12 cellular contexts compared by ENCODE assay signal in the genomic region with DNA sequence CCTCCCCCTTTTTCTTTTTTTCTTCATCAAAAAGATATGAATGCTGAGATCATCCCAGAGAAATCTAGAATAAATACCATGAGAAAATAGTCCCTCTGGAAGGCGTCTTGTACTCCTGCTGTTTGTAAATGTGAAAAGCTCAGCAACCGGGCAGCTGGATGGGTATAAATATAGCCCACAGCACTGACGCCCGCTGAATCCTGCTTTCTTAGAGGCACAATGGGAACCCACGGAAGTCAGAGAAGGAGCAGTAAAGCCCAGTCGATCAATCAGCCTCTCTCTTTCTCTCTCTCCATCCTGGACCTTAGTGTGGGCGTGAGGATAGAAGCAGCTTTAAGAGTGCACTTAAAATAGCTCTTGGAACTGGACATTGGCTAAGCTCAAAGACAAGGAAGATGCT.
DNase-seq lines count a peak whose midpoint lies in the region; ATAC-seq and TF ChIP-seq lines count a peak whose summit lies in the region.
"Had no signal": no experiment of that assay in that cellular context is flagged by ENCODE, and none has a peak within 500 bp of the region (broad histone marks: within the 10 kb centered on the region; RNA-seq: fewer than 3 reads in every experiment).

No MANE protein-coding gene starts in this region.

- no peak overlapping the region for H3K14ac ChIP-seq in neuronal stem cell (ENCODE audit: low read length)

- H4K8ac ChIP-seq in neuronal stem cell (ENCODE audit: low read depth, low read length) = no peak overlapping the region

- ATAC-seq in GM21515 (IDR thresholded peaks at IDR 0.05; ENCODE audit: unreplicated experiment) = no peak
- no peak for ATAC-seq in GM18867 (IDR thresholded peaks at IDR 0.05; ENCODE audit: unreplicated experiment)
- no peak for ATAC-seq in HG03108 (IDR thresholded peaks at IDR 0.05; ENCODE audit: unreplicated experiment)
- ATAC-seq: naive thymus-derived CD4-positive, alpha-beta T cell had no signal

- in situ Hi-C loops in transverse colon (cut with MboI; ENCODE audit: low pct_ligation_motif_present in 1 of 4, low pct_unique_long_range_greater_than_20kb in 1 of 4, low sequenced_read_pairs in 3 of 4) = no loop called here

- H2BK12ac ChIP-seq in neuronal stem cell (ENCODE audit: low read length) = no peak overlapping the region

- no peak for TF ChIP-seq CTCF in cardiac muscle cell (IDR thresholded peaks at IDR 0.05; ENCODE audit: low read depth, low read length)
- no peak for TF ChIP-seq CTCF in transverse colon (IDR thresholded peaks at IDR 0.05)
- TF ChIP-seq CTCF in lower leg skin (IDR thresholded peaks at IDR 0.05) = no peak

- no peaks in the 10 kb centered on the region for H3K36me3 ChIP-seq in cardiac muscle cell
- H3K36me3 ChIP-seq in neuronal stem cell (replicated peaks in 1 of 2; ENCODE audit: control insufficient read depth in 2 of 2, insufficient read depth in 2 of 2, low read length in 2 of 2) = no peaks in the 10 kb centered on the region
- H3K36me3 ChIP-seq in transverse colon = no peaks in the 10 kb centered on the region

- H3K23ac ChIP-seq in neuronal stem cell (ENCODE audit: low read depth, low read length, poor library complexity) = no peak overlapping the region

- no CpG with 5 or more reads among the region's 7 CpGs for WGBS in neuronal stem cell (ENCODE audit: extremely low coverage in 2 of 2, insufficient read length in 2 of 2, insufficient replicate concordance in 1 of 2), 2 donors
- WGBS in transverse colon (ENCODE audit: low coverage in 1 of 2), 2 donors = 61 to 83% methylated on average over 4 to 7 of the region's 7 CpGs
- 69 to 73% methylated on average over 7 of the region's 7 CpGs for WGBS in lower leg skin, 2 donors

- H2BK5ac ChIP-seq in neuronal stem cell (ENCODE audit: low read length) = no peak overlapping the region

- H3K27me3 ChIP-seq in cardiac muscle cell (no peaks in the 10 kb centered on the region), neuronal stem cell (ENCODE audit: control insufficient read depth in 3 of 3, insufficient read depth in 3 of 3, low read depth in 1 of 3, low read length in 3 of 3) (no peaks in the 10 kb centered on the region), transverse colon (no peaks in the 10 kb centered on the region)

- H3K27ac ChIP-seq in cardiac muscle cell (peak overlapping the region; percentile 97), neuronal stem cell (replicated peaks; ENCODE audit: low read length) (peak overlapping the region; percentile 5), transverse colon (peak overlapping the region; percentile 76 to 85 (median 80))

- no peak overlapping the region for H3K9ac ChIP-seq in neuronal stem cell (ENCODE audit: low read depth, low read length, poor library complexity)

- no peak for TF ChIP-seq EP300 in transverse colon (IDR thresholded peaks at IDR 0.05; ENCODE audit: low read depth)

- intact Hi-C loops in transverse colon (cut with DNase I; ENCODE audit: low total_unique reads) = no loop called here
- intact Hi-C loops in lower leg skin (cut with DNase I; ENCODE audit: low total_unique reads) = no loop called here

- H3K9me3 ChIP-seq in cardiac muscle cell (ENCODE audit: low read depth) (no peaks in the 10 kb centered on the region), neuronal stem cell (replicated peaks in 1 of 2; ENCODE audit: control insufficient read depth in 2 of 2, insufficient read depth in 1 of 2, low read depth in 1 of 2, low read length in 2 of 2) (peaks cover 0 to 6% of the 10 kb centered on the region in 2 donors), transverse colon (no peaks in the 10 kb centered on the region)

- H3K4me1 ChIP-seq in cardiac muscle cell (ENCODE audit: low read depth) (peaks cover 62% of the 10 kb centered on the region), neuronal stem cell (ENCODE audit: control insufficient read depth in 2 of 2, insufficient read depth in 1 of 2, low read depth in 1 of 2, low read length in 2 of 2) (peaks cover 14 to 22% of the 10 kb centered on the region in 2 donors), transverse colon (peaks cover 24 to 66% (median 45%) of the 10 kb centered on the region in 4 donors)

- TF ChIP-seq POLR2A in transverse colon (IDR thresholded peaks at IDR 0.05) (no peak), lower leg skin (IDR thresholded peaks at IDR 0.05) (no peak)

- H3K4ac ChIP-seq in neuronal stem cell (ENCODE audit: low read length) = no peak overlapping the region

- no peak overlapping the region for H2BK15ac ChIP-seq in neuronal stem cell (ENCODE audit: low read length)

- H2BK120ac ChIP-seq in neuronal stem cell (ENCODE audit: low read depth, low read length) = no peak overlapping the region

- peak overlapping the region; percentile 4 for H3K4me3 ChIP-seq in cardiac muscle cell
- no peak overlapping the region for H3K4me3 ChIP-seq in neuronal stem cell (ENCODE audit: low read length in 2 of 2)
- no peak overlapping the region for H3K4me3 ChIP-seq in transverse colon
- no peak overlapping the region for H3K4me3 ChIP-seq in lower leg skin (ENCODE audit: low read depth, poor library complexity, severe bottlenecking)

- H3K4me2 ChIP-seq in neuronal stem cell (ENCODE audit: insufficient read depth, low read length, poor library complexity, severe bottlenecking) = peak overlapping the region; percentile 18

- peak; percentile 63 for DNase-seq in amniotic epithelial cell (ENCODE audit: low read depth)
- DNase-seq in cardiac muscle cell (ENCODE audit: low read depth in 1 of 2, low spot score in 1 of 2) = peak in 1 of 2 donors; percentile 76
- no peak for DNase-seq in neuronal stem cell (ENCODE audit: low spot score)
- no peak for DNase-seq in transverse colon
- DNase-seq in lower leg skin (ENCODE audit: low spot score in 2 of 2) = no peak
- DNase-seq: CD8-positive, alpha-beta memory T cell; naive thymus-derived CD4-positive, alpha-beta T cell; NCI-H446 treated with DMSO at 0.1 percent for 48 hours; stimulated activated CD4-positive, alpha-beta T cell treated with anti-CD3 and anti-CD28 coated beads, Interleukin-4, amount 100 ng/mL, for 1 hour had no signal

- H3K79me1 ChIP-seq in neuronal stem cell (ENCODE audit: low read depth, low read length) = no peaks in the 10 kb centered on the region

- H2AK5ac ChIP-seq in neuronal stem cell (ENCODE audit: low read depth, low read length) = no peak overlapping the region

- H2AFZ ChIP-seq in neuronal stem cell (ENCODE audit: low read length) = no peak overlapping the region

- H3K18ac ChIP-seq in neuronal stem cell (ENCODE audit: low read length) = no peak overlapping the region

- no peak overlapping the region for H4K91ac ChIP-seq in neuronal stem cell (ENCODE audit: low read depth, low read length, poor library complexity)

Comparison
In these comparisons a context has a peak if more than half of its experiments do, and no peak if none do; other contexts are left out.
1. H3K27ac ChIP-seq: peak in every context shown above with its lines; median percentile 97 in cardiac muscle cell; 80 in transverse colon; 5 in neuronal stem cell.